In genomic region chr5:5704352-5704751, GRCh38 we compare ENCODE assay signal across 9 cellular contexts.
"Had no signal": no experiment of that assay in that cellular context is flagged by ENCODE, and none has a peak within 500 bp of the region (broad histone marks: within the 10 kb centered on the region; RNA-seq: fewer than 3 reads in every experiment).

No MANE protein-coding gene starts in this region.

- H3K4me1 ChIP-seq: HAP-1 had no signal

- H3K9me3 ChIP-seq: HAP-1 had no signal

- DNase-seq: GM23248, GOT3, H7, HFFc6, KG1 had no signal

- H3K27ac ChIP-seq: GM23248, HL-60 had no signal

- H3K27ac Mint-ChIP-seq: HFFc6, IgD-negative memory B cell had no signal

- ATAC-seq: HCT116 had no signal

- H3K36me3 ChIP-seq: HAP-1 had no signal

- H2AFZ ChIP-seq: GM23248 had no signal

- H3K4me3 ChIP-seq: GM23248, HAP-1 had no signal

- H3K9ac ChIP-seq: GM23248 had no signal

- H3K4me3 Mint-ChIP-seq: HFFc6 had no signal
